8 cellular contexts compared by ENCODE assay signal in genomic region chr17:28357061-28357900, GRCh38.
DNase-seq lines count a peak whose midpoint lies in the region; ATAC-seq and TF ChIP-seq lines count a peak whose summit lies in the region.

Gene POLDIP2, minus strand, starts transcription at chr17:28357527. Its CDS starts 79 bp downstream, at chr17:28357448.

- H3K27ac ChIP-seq in caudate nucleus (ENCODE audit: low read depth, low read length): peak within 1 kb of the TSS; percentile 58

- DNase-seq in AG08396 (ENCODE audit: low spot score) (peak; percentile 97), NCI-H345 treated with DMSO at 0.1 percent for 48 hours (lab: John Stamatoyannopoulos, UW; ENCODE audit: unreplicated experiment) (peak; percentile 86), caudate nucleus (lab: John Stamatoyannopoulos, UW) (peak; percentile 40 to 98 (median 93)), iris pigment epithelial cell (ENCODE audit: low read depth) (peak; percentile 95)
- peak; percentile 89 to 95 (median 90) for DNase-seq in activated CD4-positive, CD25-positive, alpha-beta regulatory T cell (lab: John Stamatoyannopoulos, UW)
- peak; percentile 91 to 93 for DNase-seq in stimulated activated CD4-positive, alpha-beta T cell treated with anti-CD3 and anti-CD28 coated beads, Interleukin-12 subunit alpha, Interleukin-12 subunit beta, amount 100 ng/mL, for 24 hours (ENCODE audit: low read depth in 2 of 2)

- peak; percentile 98 for TF ChIP-seq POLR2A in GM18951 (IDR thresholded peaks at IDR 0.05; ENCODE audit: extremely low read depth, insufficient read depth, insufficient read length)

- peak; percentile 97 for ATAC-seq in HG03175 (IDR thresholded peaks at IDR 0.05; ENCODE audit: unreplicated experiment)

- in situ Hi-C loops in GM18951 (cut with MboI; ENCODE audit: low sequenced_read_pairs, unreplicated experiment): no loop called here

Comparison
In these comparisons a context has a peak if more than half of its experiments do, and no peak if none do; other contexts are left out.
1. Peak in every context shown above with its lines: DNase-seq, ATAC-seq and H3K27ac ChIP-seq.